22 cellular contexts compared by ENCODE assay signal in the genomic region with DNA sequence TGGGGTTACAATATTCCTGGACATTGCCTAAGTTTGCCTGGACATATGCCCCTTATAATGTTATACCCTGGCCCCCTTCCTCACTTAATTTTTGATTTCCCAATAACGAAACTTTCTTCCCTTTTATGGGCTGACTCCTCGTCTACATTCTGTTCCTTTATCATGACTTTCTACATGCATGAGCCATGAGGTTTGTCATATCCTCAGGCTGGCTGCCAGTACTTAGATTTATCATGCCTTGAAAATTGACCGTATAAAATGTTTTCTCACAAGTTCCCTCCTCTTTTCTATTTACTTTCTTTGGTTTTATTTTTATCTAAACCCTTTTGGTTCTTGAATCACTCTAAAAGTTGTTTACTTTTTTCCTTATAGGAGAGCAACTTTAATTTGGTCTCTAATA.
DNase-seq lines count a peak whose midpoint lies in the region; ATAC-seq and TF ChIP-seq lines count a peak whose summit lies in the region.
"Had no signal": no experiment of that assay in that cellular context is flagged by ENCODE, and none has a peak within 500 bp of the region (broad histone marks: within the 10 kb centered on the region; RNA-seq: fewer than 3 reads in every experiment).

No MANE protein-coding gene starts in this region.

- H3K4me3 ChIP-seq in epithelial cell of esophagus (ENCODE audit: low read length), result no peak overlapping the region
- H3K4me3 ChIP-seq: BLaER1 treated with 17β-estradiol and CSF1 and Interleukin-3, amounts not matched to agents 10 nM and 100 nM; SJCRH30 had no signal

- no peak for ATAC-seq in GM21619 (IDR thresholded peaks at IDR 0.05; ENCODE audit: unreplicated experiment)
- ATAC-seq: Panc1 had no signal

- no peak for TF ChIP-seq CTCF in epithelial cell of esophagus (IDR thresholded peaks at IDR 0.05; ENCODE audit: insufficient read depth, low read depth, low read length, missing control alignments)

- peak; percentile 17 to 61 for DNase-seq in NOMO-1 (lab: John Stamatoyannopoulos, UW; ENCODE audit: unreplicated experiment in 2 of 2)
- no peak for DNase-seq in NOMO-1 treated with dmso at 0.1 percent for 144 hours (lab: John Stamatoyannopoulos, UW; ENCODE audit: unreplicated experiment)
- DNase-seq in MV-4-11 (lab: John Stamatoyannopoulos, UW), result peak; percentile 48
- DNase-seq in epithelial cell of esophagus (ENCODE audit: low read depth), result peak; percentile 48
- no peak for DNase-seq in stimulated activated CD4-positive, alpha-beta T cell treated with anti-CD3 and anti-CD28 coated beads, Interleukin-2, amount 100 ng/mL, for 24 hours
- DNase-seq in T-helper 9 cell, result no peak
- no peak for DNase-seq in NCI-H524 treated with DMSO at 0.1 percent for 48 hours (lab: John Stamatoyannopoulos, UW)
- DNase-seq: Caco-2; CD4-positive, alpha-beta memory T cell; DND-41; Kasumi-1; MM.1S; NCI-H1105 treated with DMSO at 0.1 percent for 48 hours; NCI-H1694; NCI-H2081 treated with DMSO at 0.1 percent for 48 hours; NCI-H2171 treated with DMSO at 0.1 percent for 48 hours; NCI-H526; SJCRH30; T-helper 1 cell had no signal

Comparison
In these comparisons a context has a peak if more than half of its experiments do, and no peak if none do; other contexts are left out.
1. DNase-seq: peak in NOMO-1 (2 of 2), MV-4-11 (single experiment) and epithelial cell of esophagus (single experiment); none in NOMO-1 treated with dmso at 0.1 percent for 144 hours (single experiment), stimulated activated CD4-positive, alpha-beta T cell treated with anti-CD3 and anti-CD28 coated beads, Interleukin-2, amount 100 ng/mL, for 24 hours (0 of 2), T-helper 9 cell (single experiment) and NCI-H524 treated with DMSO at 0.1 percent for 48 hours (single experiment).